Comparison of ENCODE assay signal across 1 cellular context in genomic region chr9:121286688-121286972, GRCh38.
TF ChIP-seq lines count a peak whose summit lies in the region.

No MANE protein-coding gene starts in this region.

TF ChIP-seq in K562, 482 proteins besides CTCF, POLR2A, EP300 and RAD21 (continued from another document):
- TF ChIP-seq ZNF592 (IDR thresholded peaks at IDR 0.05) (peak; percentile 51; the same call in 1 of the 2 replicates), NR4A1 (CRISPR knock-in tag; IDR thresholded peaks at IDR 0.05) (no peak), NR4A1 (tag; IDR thresholded peaks at IDR 0.05) (0 out of 2 replicates have a peak, but pooled peaks have one; percentile 65), BHLHE40 (IDR thresholded peaks at IDR 0.05; ENCODE audit: low read length) (no peak), ATF1 (CRISPR knock-in tag; IDR thresholded peaks at IDR 0.05) (no peak), ATF1 (tag; IDR thresholded peaks at IDR 0.05) (peak; percentile 53), ZNF639 (CRISPR knock-in tag; conservative IDR thresholded peaks at IDR 0.05 in 1 of 2, IDR thresholded peaks at IDR 0.05 in 1 of 2) (0 out of 4 replicates have a peak, but pooled peaks of 1 of the 2 experiments have one; percentile 6), HINFP (tag; conservative IDR thresholded peaks at IDR 0.05; ENCODE audit: low read depth) (0 out of 2 replicates have a peak, but pooled peaks have one; percentile 57), CREB1 (IDR thresholded peaks at IDR 0.05) (no peak), CREB1 (CRISPR knock-in tag; IDR thresholded peaks at IDR 0.05) (peak; percentile 48; the same call in 1 of the 2 replicates), SMARCA5 (IDR thresholded peaks at IDR 0.05) (0 out of 2 replicates have a peak, but pooled peaks have one; percentile 20), CREB3 (tag; conservative IDR thresholded peaks at IDR 0.05; ENCODE audit: low read depth) (peak; percentile 77), BRCA1 (IDR thresholded peaks at IDR 0.05) (no peak), BRCA1 (CRISPR knock-in tag; IDR thresholded peaks at IDR 0.05) (no peak), PHF8 (IDR thresholded peaks at IDR 0.05; ENCODE audit: borderline replicate concordance, low read length) (peak; percentile 19; the same call in 1 of the 2 replicates), HNRNPLL (IDR thresholded peaks at IDR 0.05; ENCODE audit: low read depth, low read length, poor library complexity, severe bottlenecking) (peak; percentile 12)
